ENCODE assay signal across 12 cellular contexts in genomic region chr10:32995751-32996150, GRCh38. TPM values are rescaled to one million over a fixed set of nuclear protein-coding genes. Genes with fewer than 3 reads are reported as not detected.
A peak's percentile ranks its signal among the peaks of the same experiment; 100 is the strongest.
DNase-seq lines count a peak whose midpoint lies in the region; ATAC-seq, FAIRE-seq and TF ChIP-seq lines count a peak whose summit lies in the region.
"Had no signal": no experiment of that assay in that cellular context is flagged by ENCODE, and none has a peak within 500 bp of the region (broad histone marks: within the 10 kb centered on the region; RNA-seq: fewer than 3 reads in every experiment).

No MANE protein-coding gene starts in this region.

- SMC1A ChIA-PET in GM12878 (lab: Charles Lee; ENCODE audit: uncharacterized antibody, unreplicated experiment), result interaction anchor here (0.6 to 0.7 kb wide), 2 partner anchors 40 to 715 kb away, joined by 3 read pairs; no protein-coding TSS in a partner anchor

- FAIRE-seq in GM12878 (lab: Jason Lieb, UNC), result no peak

- TF ChIP-seq EP300 in GM12878 (IDR thresholded peaks at IDR 0.05; ENCODE audit: borderline replicate concordance in 1 of 2, control insufficient read depth in 1 of 2, low read depth in 2 of 2, low read length in 2 of 2), result no peak

- no peak for DNase-seq in GM12878 (ENCODE audit: low read depth, low spot score)
- DNase-seq in ACHN, result no peak
- DNase-seq in NCI-H526 treated with DMSO at 0.1 percent for 48 hours (lab: John Stamatoyannopoulos, UW), result no peak
- no peak for DNase-seq in superior temporal gyrus (ENCODE audit: extremely low spot score)
- no peak for DNase-seq in EL
- DNase-seq: activated naive CD4-positive, alpha-beta T cell; AML-193; NCI-H748 treated with DMSO at 0.1 percent for 48 hours; occipital lobe had no signal

- TF ChIP-seq CTCF in DOHH2 (IDR thresholded peaks at IDR 0.05; ENCODE audit: low read depth, low read length, poor library complexity, severe bottlenecking), result no peak
- TF ChIP-seq CTCF in GM12878 (IDR thresholded peaks at IDR 0.05 in 2 of 3, conservative IDR thresholded peaks at IDR 0.05 in 1 of 3; ENCODE audit: control insufficient read depth in 2 of 3, extremely low read depth in 1 of 3, insufficient read depth in 1 of 3, low read depth in 3 of 3, low read length in 3 of 3), result no peak

- peaks cover 23% of the 10 kb centered on the region for H3F3A ChIP-seq in DOHH2 (ENCODE audit: control insufficient read depth, insufficient read depth)

- intact Hi-C loops in GM12878 (cut with micrococcal nuclease; ENCODE audit: unreplicated experiment), result no loop called here

- no peaks in the 10 kb centered on the region for H3K9me2 ChIP-seq in DOHH2 (replicated peaks; ENCODE audit: control insufficient read depth, low read length)

- peaks cover 93% of the 10 kb centered on the region for H3K4me1 ChIP-seq in DOHH2 (ENCODE audit: control insufficient read depth, low read length)
- H3K4me1 ChIP-seq in GM12878 (ENCODE audit: control insufficient read depth, insufficient read depth, low read length), result peaks cover 9% of the 10 kb centered on the region

- H3K36me3 ChIP-seq in DOHH2 (ENCODE audit: control insufficient read depth, low read length) (peaks cover 10% of the 10 kb centered on the region; the same call in 1 of the 2 replicates), GM12878 (ENCODE audit: control insufficient read depth in 2 of 2, insufficient read depth in 2 of 2, low read length in 1 of 2) (no peaks in the 10 kb centered on the region)

- H3K9ac ChIP-seq in GM12878 (ENCODE audit: control insufficient read depth, insufficient read depth, low read length), result no peak overlapping the region

- H3K27ac ChIP-seq in DOHH2 (ENCODE audit: low read depth, low read length), result peak overlapping the region; percentile 88
- no peak overlapping the region for H3K27ac ChIP-seq in GM12878 (ENCODE audit: control insufficient read depth, insufficient read depth)

- peaks cover 14% of the 10 kb centered on the region; the same call in 1 of the 2 replicates for H3K9me3 ChIP-seq in DOHH2 (ENCODE audit: control insufficient read depth, insufficient read depth, low read length)
- H3K9me3 ChIP-seq in GM12878 (replicated peaks; ENCODE audit: control insufficient read depth, insufficient read depth, low read length), result no peaks in the 10 kb centered on the region; the same call in 2 of the 3 replicates

- WGBS in GM12878 (ENCODE audit: insufficient coverage, insufficient replicate concordance, low lambda C conversion rate, missing lambda C conversion rate), result 3% methylated on average over 3 of the region's 3 CpGs

- H3K27me3 ChIP-seq in DOHH2 (ENCODE audit: control insufficient read depth, low read length), result no peaks in the 10 kb centered on the region
- H3K27me3 ChIP-seq in GM12878 (replicated peaks in 1 of 2; ENCODE audit: control insufficient read depth in 2 of 2, insufficient read depth in 2 of 2, low read length in 1 of 2), result no peaks in the 10 kb centered on the region

- H3K4me3 ChIP-seq in DOHH2 (ENCODE audit: low read length) (peak overlapping the region; percentile 70), GM12878 (no peak overlapping the region)

- no peak for TF ChIP-seq POLR2A in GM12878 (IDR thresholded peaks at IDR 0.05; ENCODE audit: low read depth, low read length)

- RAD21 ChIA-PET in GM12878 (lab: Charles Lee; ENCODE audit: unreplicated experiment), result interaction anchor here (0.5 kb wide), 1 partner anchor 86 kb away, joined by 3 read pairs; no protein-coding TSS in a partner anchor

- H4K20me1 ChIP-seq in DOHH2 (ENCODE audit: control insufficient read depth, insufficient read depth, low read depth, low read length) (no peaks in the 10 kb centered on the region), GM12878 (ENCODE audit: control insufficient read depth, insufficient read depth) (no peaks in the 10 kb centered on the region)

- peaks cover 3% of the 10 kb centered on the region; the same call in 1 of the 2 replicates for H3K79me2 ChIP-seq in DOHH2 (ENCODE audit: control insufficient read depth, low read length)
- no peaks in the 10 kb centered on the region for H3K79me2 ChIP-seq in GM12878 (ENCODE audit: control insufficient read depth, insufficient read depth, low read length)

- ATAC-seq in GM19455 (IDR thresholded peaks at IDR 0.05; ENCODE audit: unreplicated experiment) (peak; percentile 68), HG03097 (IDR thresholded peaks at IDR 0.05; ENCODE audit: low FRiP score, unreplicated experiment) (peak; percentile 89), GM12878 (peak; percentile 63)

- in situ Hi-C loops in GM12878 (cut with MboI), result no loop called here
- in situ Hi-C loops in ACHN (cut with HindIII; ENCODE audit: low pct_ligation_motif_present, low pct_unique_long_range_greater_than_20kb, low sequenced_read_pairs), result no loop called here

- no TSS peak for BruUV-seq in GM12878 (replicated peaks; lab: Mats Ljungman, UMichigan)

- CTCF ChIA-PET in GM12878 (lab: Yijun Ruan, JAX), result interaction anchor here (1.3 kb wide), 1 partner anchor 13 kb away, joined by 4 read pairs; no protein-coding TSS in a partner anchor

- POLR2A ChIA-PET in GM12878 (lab: Charles Lee), result no interaction called here

- no peak for TF ChIP-seq RAD21 in GM12878 (IDR thresholded peaks at IDR 0.05; ENCODE audit: insufficient read depth, low read depth, low read length)

- peak overlapping the region; percentile 84 for H2AFZ ChIP-seq in GM12878 (ENCODE audit: control insufficient read depth, low read depth, low read length)

- peak overlapping the region; percentile 83 for H3K4me2 ChIP-seq in DOHH2 (ENCODE audit: low read length)
- H3K4me2 ChIP-seq in GM12878 (ENCODE audit: control insufficient read depth, insufficient read depth), result peak overlapping the region; percentile 59

TF ChIP-seq in GM12878, 131 proteins besides CTCF, POLR2A, EP300 and RAD21 (continues in another document):
- TF ChIP-seq SRF (IDR thresholded peaks at IDR 0.05; ENCODE audit: low read depth in 2 of 2, low read length in 2 of 2), result no peak
- TF ChIP-seq TCF3 (IDR thresholded peaks at IDR 0.05; ENCODE audit: borderline replicate concordance, insufficient read depth, low read depth, low read length), result no peak
- no peak for TF ChIP-seq ETV6 (conservative IDR thresholded peaks at IDR 0.05 in 1 of 2, IDR thresholded peaks at IDR 0.05 in 1 of 2; ENCODE audit: borderline replicate concordance in 1 of 2, low read depth in 1 of 2)
- no peak for TF ChIP-seq BHLHE40 (IDR thresholded peaks at IDR 0.05; ENCODE audit: borderline replicate concordance in 1 of 2, low read depth in 2 of 2, low read length in 1 of 2)
- TF ChIP-seq TCF12 (IDR thresholded peaks at IDR 0.05; ENCODE audit: low read depth, low read length), result no peak
- no peak for TF ChIP-seq MXI1 (IDR thresholded peaks at IDR 0.05; ENCODE audit: low read depth, low read length)
- TF ChIP-seq E2F4 (IDR thresholded peaks at IDR 0.05; ENCODE audit: low read depth, low read length), result no peak
- no peak for TF ChIP-seq IRF3 (IDR thresholded peaks at IDR 0.05)

RNA-seq across cellular contexts. Expression of gene ITGB1, which starts 37.7 kb away (rescaled TPM):
- 60.5 and 61.3 TPM in 2 replicates for total RNA-seq in GM12878 (2013; cell fraction: nucleolus; rRNA removed)
- total RNA-seq in GM12878 (2014; rRNA removed) (7.9 and 10.1 TPM in 2 replicates), GM12878 (2014; rRNA removed; fragmentation: Illumina TruSeq; extraction: Trizol) (10.7 and 11.0 TPM in 2 replicates), GM12878 (2021) (9.8 and 11.4 TPM in 2 replicates)
- polyA plus RNA-seq in GM12878 (2011; ENCODE audit: low read depth), result 24.4 TPM
- polyA plus RNA-seq in GM12878 (2011; rRNA removed) (20.7 and 33.0 TPM in 2 replicates), GM12878 (2014; fragmentation: Illumina TruSeq; extraction: Trizol) (9.7 and 12.6 TPM in 2 replicates), GM12878 (2014; fragmentation: Nextera tagmentation; extraction: Ambion mirVana) (1 to 10 TPM; 2.8 to 3.4 TPM), GM12878 (2014; rRNA removed) (7.9 and 8.2 TPM in 2 replicates), GM12878 (2016; fragmentation: Nextera tagmentation; extraction: Ambion mirVana) (10 to 100 TPM; 15.5 to 16.5 TPM)
- polyA plus RNA-seq in GM12878 (2011; cell fraction: cytosol; rRNA removed), result 6.1 and 8.3 TPM in 2 replicates
- polyA plus RNA-seq in GM12878 (2011; cell fraction: nucleus; rRNA removed), result 5.3 and 7.0 TPM in 2 replicates
- polyA plus RNA-seq in GM12878 (2012), result 35.8 and 40.1 TPM in 2 replicates
- 8.3 and 15.9 TPM in 2 replicates for polyA minus RNA-seq in GM12878 (2011; rRNA and poly(A)+ RNA removed)
- 30.9 and 57.1 TPM in 2 replicates for polyA minus RNA-seq in GM12878 (2011; cell fraction: cytosol; rRNA and poly(A)+ RNA removed)
- polyA minus RNA-seq in GM12878 (2011; cell fraction: nucleus; rRNA and poly(A)+ RNA removed), result 5.3 and 10.5 TPM in 2 replicates
